8 cellular contexts compared by ENCODE assay signal in genomic region chr20:63641146-63641791, GRCh38. TPM values are rescaled to one million over a fixed set of nuclear protein-coding genes. Genes with fewer than 3 reads are reported as not detected.
DNase-seq lines count a peak whose midpoint lies in the region; ATAC-seq and TF ChIP-seq lines count a peak whose summit lies in the region.

No MANE protein-coding gene starts in this region.

- TF ChIP-seq CTCF in DOHH2 (IDR thresholded peaks at IDR 0.05; ENCODE audit: low read depth, low read length, poor library complexity, severe bottlenecking) (no peak), prostate gland (IDR thresholded peaks at IDR 0.05) (no peak)

- H4K20me1 ChIP-seq in DOHH2 (ENCODE audit: control insufficient read depth, insufficient read depth, low read depth, low read length), result no peaks in the 10 kb centered on the region

- peak; percentile 28 for ATAC-seq in HG02973 (IDR thresholded peaks at IDR 0.05; ENCODE audit: unreplicated experiment)
- ATAC-seq in activated CD4-positive, CD25-positive, alpha-beta regulatory T cell treated with anti-CD3 and anti-CD28 coated beads, Interleukin-2, amount 50 U/mL, for 24 hours, result peak; percentile 28 to 30
- peak; percentile 3 for ATAC-seq in esophagus mucosa
- ATAC-seq in GM18517 (IDR thresholded peaks at IDR 0.05; ENCODE audit: unreplicated experiment), result no peak

- no peak for TF ChIP-seq POLR2A in prostate gland (IDR thresholded peaks at IDR 0.05)

- DNase-seq in prostate gland (ENCODE audit: low spot score), result no peak
- DNase-seq in DMS153 treated with DMSO at 0.1 percent for 48 hours (lab: John Stamatoyannopoulos, UW; ENCODE audit: unreplicated experiment), result no peak
- no peak for DNase-seq in H4 (ENCODE audit: low spot score)

- H3K9me3 ChIP-seq in DOHH2 (ENCODE audit: control insufficient read depth, insufficient read depth, low read length), result no peaks in the 10 kb centered on the region
- no peaks in the 10 kb centered on the region for H3K9me3 ChIP-seq in prostate gland

- 45% methylated on average over 38 of the region's 47 CpGs for WGBS in prostate gland

- H3K27ac ChIP-seq in DOHH2 (ENCODE audit: low read depth, low read length) (peak overlapping the region; percentile 10; the same call in 1 of the 2 replicates), prostate gland (peak overlapping the region; percentile 51 to 76)

- H3K4me3 ChIP-seq in DOHH2 (ENCODE audit: low read length) (peak overlapping the region; percentile 73), prostate gland (peak overlapping the region; percentile 28 to 37)

- no peaks in the 10 kb centered on the region for H3K79me2 ChIP-seq in DOHH2 (ENCODE audit: control insufficient read depth, low read length)

- H3K4me2 ChIP-seq in DOHH2 (ENCODE audit: low read length), result peak overlapping the region; percentile 90

- H3K4me1 ChIP-seq in DOHH2 (ENCODE audit: control insufficient read depth, low read length), result peaks cover 48% of the 10 kb centered on the region
- H3K4me1 ChIP-seq in prostate gland (replicated peaks), result no peaks in the 10 kb centered on the region

- H3F3A ChIP-seq in DOHH2 (ENCODE audit: control insufficient read depth, insufficient read depth), result peaks cover 5% of the 10 kb centered on the region

- H3K27me3 ChIP-seq in DOHH2 (ENCODE audit: control insufficient read depth, low read length), result no peaks in the 10 kb centered on the region
- H3K27me3 ChIP-seq in prostate gland (replicated peaks; ENCODE audit: insufficient read depth), result no peaks in the 10 kb centered on the region

- no peaks in the 10 kb centered on the region for H3K9me2 ChIP-seq in DOHH2 (replicated peaks; ENCODE audit: control insufficient read depth, low read length)

- H3K36me3 ChIP-seq in DOHH2 (ENCODE audit: control insufficient read depth, low read length), result no peaks in the 10 kb centered on the region
- no peaks in the 10 kb centered on the region for H3K36me3 ChIP-seq in prostate gland

- intact Hi-C loops in prostate gland (cut with DNase I), result loop anchor here (10.0 kb wide), 1 partner anchor 334 kb away; the partner anchor contains the start of gene SAMD10

RNA-seq across cellular contexts. Expression of gene STMN3, which starts 12.0 kb away (rescaled TPM):
- 4.6 TPM for total RNA-seq in esophagus mucosa
- total RNA-seq in prostate gland, result 10 to 100 TPM; 21.2 to 24.5 TPM
- 9.4 and 18.9 TPM in 2 replicates for total RNA-seq in H4 (2014; rRNA removed; shearing (Covaris generic))

RNA-seq across cellular contexts. Expression of gene GMEB2, which starts 14.4 kb away (rescaled TPM):
- total RNA-seq in esophagus mucosa (6.9 TPM), prostate gland (10 to 100 TPM; 18.4 to 27.9 TPM)
- 5.5 and 6.0 TPM in 2 replicates for total RNA-seq in H4 (2014; rRNA removed; shearing (Covaris generic))

RNA-seq across cellular contexts. Expression of gene RTEL1, which starts 16.8 kb away (rescaled TPM):
- total RNA-seq in esophagus mucosa (12.2 TPM), prostate gland (10 to 100 TPM; 21.8 to 42.6 TPM)
- total RNA-seq in H4 (2014; rRNA removed; shearing (Covaris generic)), result 8.6 and 11.6 TPM in 2 replicates

RNA-seq across cellular contexts. Expression of gene TNFRSF6B, which starts 55.2 kb away (rescaled TPM):
- 4.5 TPM for total RNA-seq in esophagus mucosa
- total RNA-seq in prostate gland, result 10 to 100 TPM in 1 of 2 donors, 1 to 10 TPM in 1; 6.7 to 12.2 TPM
- 0.10 and 0.39 TPM in 2 replicates for total RNA-seq in H4 (2014; rRNA removed; shearing (Covaris generic))
